In genomic region chr1:52424238-52424637, GRCh38 we compare ENCODE assay signal across 8 cellular contexts. TPM values are rescaled to one million over a fixed set of nuclear protein-coding genes. Genes with fewer than 3 reads are reported as not detected.
DNase-seq lines count a peak whose midpoint lies in the region; ATAC-seq and TF ChIP-seq lines count a peak whose summit lies in the region.

No MANE protein-coding gene starts in this region.

- no peak overlapping the region for H3K4me2 ChIP-seq in hepatocyte

- no peaks in the 10 kb centered on the region for H3K27me3 Mint-ChIP-seq in activated T-helper 2 cell treated with anti-CD3 and anti-CD28 coated beads, Interferon-gamma antibody, Interleukin-2, Interleukin-4, amounts not matched to agents 10 μg/mL and 5 μg/mL and 100 μg/mL, durations not matched to agents 14 hours and 24 hours and 36 hours (ENCODE audit: low read depth)
- no peaks in the 10 kb centered on the region for H3K27me3 Mint-ChIP-seq in natural killer cell (ENCODE audit: low read depth in 2 of 2)

- no peaks in the 10 kb centered on the region for H3K9me3 ChIP-seq in hepatocyte (ENCODE audit: low read depth)

- H3K4me3 Mint-ChIP-seq in activated T-helper 2 cell treated with anti-CD3 and anti-CD28 coated beads, Interferon-gamma antibody, Interleukin-2, Interleukin-4, amounts not matched to agents 10 μg/mL and 5 μg/mL and 100 μg/mL, durations not matched to agents 14 hours and 24 hours and 36 hours (ENCODE audit: low read depth) = peak overlapping the region; percentile 54
- peak overlapping the region; percentile 85 for H3K4me3 Mint-ChIP-seq in natural killer cell

- H3K27me3 ChIP-seq in hepatocyte = no peaks in the 10 kb centered on the region

- peaks cover 37% of the 10 kb centered on the region for H3K4me1 Mint-ChIP-seq in activated T-helper 2 cell treated with anti-CD3 and anti-CD28 coated beads, Interferon-gamma antibody, Interleukin-2, Interleukin-4, amounts not matched to agents 10 μg/mL and 5 μg/mL and 100 μg/mL, durations not matched to agents 14 hours and 24 hours and 36 hours (ENCODE audit: low read depth)
- peaks cover 16 to 26% of the 10 kb centered on the region in 2 donors for H3K4me1 Mint-ChIP-seq in natural killer cell

- H3K27ac Mint-ChIP-seq in activated T-helper 2 cell treated with anti-CD3 and anti-CD28 coated beads, Interferon-gamma antibody, Interleukin-2, Interleukin-4, amounts not matched to agents 10 μg/mL and 5 μg/mL and 100 μg/mL, durations not matched to agents 14 hours and 24 hours and 36 hours = peak overlapping the region; percentile 91
- H3K27ac Mint-ChIP-seq in natural killer cell = peak overlapping the region; percentile 86 to 98

- no peaks in the 10 kb centered on the region for H3K36me3 ChIP-seq in hepatocyte (replicated peaks; ENCODE audit: insufficient read depth, low read depth)

- no peaks in the 10 kb centered on the region for H3K9me3 Mint-ChIP-seq in activated T-helper 2 cell treated with anti-CD3 and anti-CD28 coated beads, Interferon-gamma antibody, Interleukin-2, Interleukin-4, amounts not matched to agents 10 μg/mL and 5 μg/mL and 100 μg/mL, durations not matched to agents 14 hours and 24 hours and 36 hours
- no peaks in the 10 kb centered on the region for H3K9me3 Mint-ChIP-seq in natural killer cell

- H3K4me1 ChIP-seq in hepatocyte (ENCODE audit: insufficient read depth) = no peaks in the 10 kb centered on the region

- intact Hi-C loops in activated T-helper 2 cell treated with anti-CD3 and anti-CD28 coated beads, Interferon-gamma antibody, Interleukin-2, Interleukin-4, amounts not matched to agents 10 μg/mL and 5 μg/mL and 100 μg/mL, durations not matched to agents 14 hours and 24 hours and 36 hours (cut with micrococcal nuclease) = loop anchor here (1.0 to 10.0 kb wide), 4 partner anchors 20 to 262 kb away; partner anchors contain the start of genes ORC1, PRPF38A and TUT4
- intact Hi-C loops in natural killer cell (cut with micrococcal nuclease) = loop anchor here (1.0 kb wide), 1 partner anchor 20 kb away; the partner anchor contains the start of genes ORC1 and PRPF38A

- peaks cover 60% of the 10 kb centered on the region for H3K36me3 Mint-ChIP-seq in activated T-helper 2 cell treated with anti-CD3 and anti-CD28 coated beads, Interferon-gamma antibody, Interleukin-2, Interleukin-4, amounts not matched to agents 10 μg/mL and 5 μg/mL and 100 μg/mL, durations not matched to agents 14 hours and 24 hours and 36 hours (ENCODE audit: low read depth)
- H3K36me3 Mint-ChIP-seq in natural killer cell = no peaks in the 10 kb centered on the region

- TF ChIP-seq CTCF in natural killer cell (IDR thresholded peaks at IDR 0.05) (no peak), hepatocyte (IDR thresholded peaks at IDR 0.05; ENCODE audit: poor library complexity) (no peak)

- H3K9me2 ChIP-seq in hepatocyte (replicated peaks; ENCODE audit: insufficient read depth) = no peaks in the 10 kb centered on the region

- ATAC-seq in natural killer cell = peak; percentile 82 to 90 (median 82)
- no peak for ATAC-seq in GM19463 (IDR thresholded peaks at IDR 0.05; ENCODE audit: unreplicated experiment)

- no peak overlapping the region for H2AFZ ChIP-seq in hepatocyte

- DNase-seq in activated CD4-positive, alpha-beta T cell treated with anti-CD3 and anti-CD28 coated beads for 1 hour = peak; percentile 10
- no peak for DNase-seq in activated CD4-positive, alpha-beta T cell treated with anti-CD3 and anti-CD28 coated beads, Interleukin-2, amount 50 U/mL, for 48 hours
- DNase-seq in OCI-M1 (lab: John Stamatoyannopoulos, UW) = peak; percentile 78
- DNase-seq in activated T-helper 2 cell treated with anti-CD3 and anti-CD28 coated beads, Interferon-gamma antibody, Interleukin-2, Interleukin-4, amounts not matched to agents 10 μg/mL and 5 μg/mL and 100 μg/mL, durations not matched to agents 14 hours and 24 hours and 36 hours (ENCODE audit: low spot score) = peak; percentile 18
- no peak for DNase-seq in natural killer cell
- no peak for DNase-seq in hepatocyte (ENCODE audit: low spot score)
- DNase-seq in mucosa of gallbladder (ENCODE audit: low spot score) = no peak

- H3K4me3 ChIP-seq in hepatocyte = no peak overlapping the region

- no peak overlapping the region for H3K27ac ChIP-seq in hepatocyte

- no peaks in the 10 kb centered on the region for H3K79me2 ChIP-seq in hepatocyte

- no peaks in the 10 kb centered on the region for H4K20me1 ChIP-seq in hepatocyte (ENCODE audit: insufficient read depth, poor library complexity, severe bottlenecking)

RNA-seq across cellular contexts. Expression of gene PRPF38A, which starts 19.8 kb away (rescaled TPM):
- total RNA-seq in activated T-helper 2 cell treated with anti-CD3 and anti-CD28 coated beads, Interferon-gamma antibody, Interleukin-2, Interleukin-4, amounts not matched to agents 10 μg/mL and 5 μg/mL and 100 μg/mL, durations not matched to agents 14 hours and 24 hours and 36 hours = 96.6 and 98.1 TPM in 2 replicates
- total RNA-seq in natural killer cell (10 to 100 TPM; 73.9 to 97.2 (median 95.4) TPM), hepatocyte (12.8 and 13.8 TPM in 2 replicates), mucosa of gallbladder (31.4 TPM)
- polyA plus RNA-seq in hepatocyte = 23.8 and 35.9 TPM in 2 replicates

RNA-seq across cellular contexts. Expression of gene ORC1, which starts 20.0 kb away (rescaled TPM):
- total RNA-seq in activated T-helper 2 cell treated with anti-CD3 and anti-CD28 coated beads, Interferon-gamma antibody, Interleukin-2, Interleukin-4, amounts not matched to agents 10 μg/mL and 5 μg/mL and 100 μg/mL, durations not matched to agents 14 hours and 24 hours and 36 hours = 36.2 and 38.9 TPM in 2 replicates
- 1 to 10 TPM; 1.9 to 2.6 (median 2.1) TPM for total RNA-seq in natural killer cell
- 2.6 and 3.1 TPM in 2 replicates for total RNA-seq in hepatocyte
- polyA plus RNA-seq in hepatocyte = 1.3 and 1.8 TPM in 2 replicates
- total RNA-seq in mucosa of gallbladder = 0.66 TPM

RNA-seq across cellular contexts. Expression of gene CC2D1B, which starts 58.2 kb away (rescaled TPM):
- total RNA-seq in activated T-helper 2 cell treated with anti-CD3 and anti-CD28 coated beads, Interferon-gamma antibody, Interleukin-2, Interleukin-4, amounts not matched to agents 10 μg/mL and 5 μg/mL and 100 μg/mL, durations not matched to agents 14 hours and 24 hours and 36 hours = 36.0 and 38.1 TPM in 2 replicates
- total RNA-seq in natural killer cell (10 to 100 TPM; 61.4 to 78.4 (median 68.8) TPM), hepatocyte (22.7 and 28.4 TPM in 2 replicates), mucosa of gallbladder (47.8 TPM)
- 21.5 and 25.5 TPM in 2 replicates for polyA plus RNA-seq in hepatocyte

Comparison
In these comparisons a context has a peak if more than half of its experiments do, and no peak if none do; other contexts are left out.
1. DNase-seq: peak in activated CD4-positive, alpha-beta T cell treated with anti-CD3 and anti-CD28 coated beads for 1 hour (single experiment), OCI-M1 (single experiment) and activated T-helper 2 cell treated with anti-CD3 and anti-CD28 coated beads, Interferon-gamma antibody, Interleukin-2, Interleukin-4, amounts not matched to agents 10 μg/mL and 5 μg/mL and 100 μg/mL, durations not matched to agents 14 hours and 24 hours and 36 hours (single experiment); none in activated CD4-positive, alpha-beta T cell treated with anti-CD3 and anti-CD28 coated beads, Interleukin-2, amount 50 U/mL, for 48 hours (0 of 2), natural killer cell (single experiment), hepatocyte (single experiment) and mucosa of gallbladder (single experiment).